14 cellular contexts compared by ENCODE assay signal in the genomic region with DNA sequence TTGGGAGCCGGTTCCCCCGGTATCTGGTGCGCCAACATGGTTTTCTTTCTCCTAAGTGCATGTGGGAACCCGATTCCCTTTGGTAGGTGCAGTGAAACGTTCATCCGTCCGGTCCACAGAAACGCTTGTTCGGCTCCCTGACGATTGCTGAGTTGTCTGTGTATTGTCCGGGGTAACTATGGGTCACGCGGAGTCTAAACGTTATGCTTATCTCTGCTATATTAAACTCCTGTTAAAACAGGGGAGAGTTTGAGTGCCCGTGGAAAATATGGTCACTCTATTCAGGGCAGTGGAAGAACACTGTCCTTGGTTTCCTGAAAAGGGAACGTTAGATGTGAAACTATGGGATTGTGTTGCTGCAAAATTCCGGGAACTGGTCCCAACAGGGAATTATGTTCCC. TPM values are rescaled to one million over a fixed set of nuclear protein-coding genes. Genes with fewer than 3 reads are reported as not detected.
A peak's percentile ranks its signal among the peaks of the same experiment; 100 is the strongest.
DNase-seq lines count a peak whose midpoint lies in the region; FAIRE-seq and TF ChIP-seq lines count a peak whose summit lies in the region.
"Had no signal": no experiment of that assay in that cellular context is flagged by ENCODE, and none has a peak within 500 bp of the region (broad histone marks: within the 10 kb centered on the region; RNA-seq: fewer than 3 reads in every experiment).

No MANE protein-coding gene starts in this region.

- peak overlapping the region; percentile 30 for H3K4me3 ChIP-seq in HUES6 (ENCODE audit: low read depth, low read length)
- H3K4me3 ChIP-seq in duodenal mucosa (ENCODE audit: low read depth in 1 of 2, low read length in 2 of 2), result peak overlapping the region; percentile 41 to 55
- peak overlapping the region; percentile 54 to 56 for H3K4me3 ChIP-seq in kidney (ENCODE audit: low read length in 2 of 2)
- peak overlapping the region; percentile 44 for H3K4me3 ChIP-seq in rectal smooth muscle tissue (ENCODE audit: low read length)
- H3K4me3 ChIP-seq in CD8-positive, alpha-beta memory T cell (ENCODE audit: low read length), result no peak overlapping the region
- H3K4me3 ChIP-seq: colonic mucosa, GM12878 had no signal

- no peaks in the 10 kb centered on the region for H3K36me3 ChIP-seq in HUES6 (ENCODE audit: control insufficient read depth, insufficient read depth, low read length)
- H3K36me3 ChIP-seq in duodenal mucosa (ENCODE audit: control insufficient read depth in 1 of 2, insufficient read depth in 2 of 2, low read length in 2 of 2), result no peaks in the 10 kb centered on the region
- H3K36me3 ChIP-seq in kidney (ENCODE audit: control insufficient read depth in 1 of 2, insufficient read depth in 2 of 2, low read length in 2 of 2), result no peaks in the 10 kb centered on the region
- no peaks in the 10 kb centered on the region for H3K36me3 ChIP-seq in rectal smooth muscle tissue (ENCODE audit: control insufficient read depth, insufficient read depth, low read length)
- no peaks in the 10 kb centered on the region for H3K36me3 ChIP-seq in CD8-positive, alpha-beta memory T cell (ENCODE audit: insufficient read depth, low read length)
- H3K36me3 ChIP-seq: colonic mucosa had no signal

- H3K27ac Mint-ChIP-seq in CD8-positive, alpha-beta memory T cell, result no peak overlapping the region

- H3K4me3 Mint-ChIP-seq in CD8-positive, alpha-beta memory T cell, result no peak overlapping the region

- POLR2A ChIA-PET in CD8-positive, alpha-beta memory T cell (lab: Charles Lee), result no interaction called here

- H3K4me1 ChIP-seq in HUES6 (ENCODE audit: control insufficient read depth, insufficient read depth, low read length) (peaks cover 12% of the 10 kb centered on the region), duodenal mucosa (ENCODE audit: control insufficient read depth in 1 of 2, insufficient read depth in 2 of 2, low read length in 2 of 2) (peaks cover 0 to 3% of the 10 kb centered on the region in 2 donors), kidney (ENCODE audit: control insufficient read depth in 1 of 2, insufficient read depth in 1 of 2, low read depth in 1 of 2, low read length in 2 of 2) (peaks cover 14 to 17% of the 10 kb centered on the region in 2 donors), rectal smooth muscle tissue (ENCODE audit: control insufficient read depth, insufficient read depth, low read length) (no peaks in the 10 kb centered on the region)
- H3K4me1 ChIP-seq in CD8-positive, alpha-beta memory T cell (ENCODE audit: insufficient read depth, low read length), result no peaks in the 10 kb centered on the region
- H3K4me1 ChIP-seq: colonic mucosa had no signal

- intact Hi-C loops in kidney (cut with DNase I), result no loop called here

- no peaks in the 10 kb centered on the region for H3K4me1 Mint-ChIP-seq in CD8-positive, alpha-beta memory T cell

- no peak for TF ChIP-seq CTCF in kidney (IDR thresholded peaks at IDR 0.05; ENCODE audit: borderline replicate concordance, extremely low read depth, insufficient read depth)

- H3K9ac ChIP-seq in HUES6 (ENCODE audit: low read length) (no peak overlapping the region), duodenal mucosa (ENCODE audit: low read depth in 1 of 2, low read length in 2 of 2) (peak overlapping the region in 1 of 2 donors; percentile 25), kidney (ENCODE audit: low read length in 2 of 2) (peak overlapping the region in 1 of 2 donors; percentile 64), rectal smooth muscle tissue (ENCODE audit: low read length) (no peak overlapping the region)

- CTCF ChIA-PET in CD8-positive, alpha-beta memory T cell (lab: Charles Lee), result no interaction called here

- H3K27ac ChIP-seq in HUES6 (ENCODE audit: low read depth, low read length) (no peak overlapping the region), duodenal mucosa (ENCODE audit: low read depth, low read length) (no peak overlapping the region), kidney (ENCODE audit: low read depth in 2 of 2, low read length in 2 of 2) (no peak overlapping the region), rectal smooth muscle tissue (ENCODE audit: low read depth, low read length) (peak overlapping the region; percentile 27)
- H3K27ac ChIP-seq in CD8-positive, alpha-beta memory T cell (ENCODE audit: low read depth, low read length), result no peak overlapping the region
- H3K27ac ChIP-seq: colonic mucosa had no signal

- H3K9me3 Mint-ChIP-seq in CD8-positive, alpha-beta memory T cell, result peaks cover 2 to 16% (median 12%) of the 10 kb centered on the region in 5 donors

- H3K27me3 ChIP-seq in HUES6 (ENCODE audit: control insufficient read depth, insufficient read depth, low read length) (peaks cover 40% of the 10 kb centered on the region; the same call in 1 of the 2 replicates), duodenal mucosa (ENCODE audit: control insufficient read depth in 1 of 2, insufficient read depth in 2 of 2, low read length in 2 of 2) (no peaks in the 10 kb centered on the region), rectal smooth muscle tissue (ENCODE audit: control insufficient read depth, insufficient read depth, low read length) (no peaks in the 10 kb centered on the region)
- no peaks in the 10 kb centered on the region for H3K27me3 ChIP-seq in CD8-positive, alpha-beta memory T cell (ENCODE audit: insufficient read depth, low read length, poor library complexity, severe bottlenecking)
- H3K27me3 ChIP-seq: colonic mucosa had no signal

- peaks cover 0 to 9% (median 0%) of the 10 kb centered on the region in 3 donors for H3K36me3 Mint-ChIP-seq in CD8-positive, alpha-beta memory T cell

- peaks cover 6% of the 10 kb centered on the region for H3K9me3 ChIP-seq in HUES6 (ENCODE audit: control insufficient read depth, insufficient read depth, low read depth, low read length)
- peaks cover 0 to 2% of the 10 kb centered on the region in 2 donors for H3K9me3 ChIP-seq in duodenal mucosa (ENCODE audit: control insufficient read depth in 1 of 2, low read length in 2 of 2)
- no peaks in the 10 kb centered on the region for H3K9me3 ChIP-seq in kidney (ENCODE audit: control insufficient read depth in 1 of 2, low read length in 2 of 2)
- no peaks in the 10 kb centered on the region for H3K9me3 ChIP-seq in CD8-positive, alpha-beta memory T cell (ENCODE audit: low read length)
- H3K9me3 ChIP-seq: colonic mucosa had no signal

- H3K27me3 Mint-ChIP-seq in CD8-positive, alpha-beta memory T cell, result peaks cover 7 to 33% of the 10 kb centered on the region in 2 donors

- FAIRE-seq in kidney (lab: Jason Lieb, UNC), result no peak
- FAIRE-seq: frontal cortex, GM12878 had no signal

- no peak for DNase-seq in kidney
- no peak for DNase-seq in T-helper 9 cell
- DNase-seq in NCI-H2227 (lab: John Stamatoyannopoulos, UW; ENCODE audit: unreplicated experiment), result no peak
- DNase-seq in CD8-positive, alpha-beta memory T cell, result no peak
- no peak for DNase-seq in ecto neural progenitor cell (ENCODE audit: low spot score)
- DNase-seq: activated CD4-positive, CD25-positive, alpha-beta regulatory T cell treated with anti-CD3 and anti-CD28 coated beads, Interleukin-2, amount 50 U/mL, for 72 hours; colonic mucosa; DND-41; occipital lobe had no signal

RNA-seq across cellular contexts. Expression of gene MGST2, which starts 32.4 kb away (rescaled TPM):
- total RNA-seq in kidney, result 62.8 TPM
- polyA plus RNA-seq in kidney (ENCODE audit: insufficient read depth, low read depth, low replicate concordance), result 168 TPM
- 1 to 10 TPM; 2.6 to 4.6 TPM for total RNA-seq in CD8-positive, alpha-beta memory T cell
- polyA plus RNA-seq in CD8-positive, alpha-beta memory T cell, result 10.9 TPM

Comparison
In these comparisons a context has a peak if more than half of its experiments do, and no peak if none do; other contexts are left out.
1. RNA of gene MGST2, which starts 32.4 kb away (total RNA-seq): 62.8 TPM in kidney (single experiment); 2.6 to 4.6 TPM in CD8-positive, alpha-beta memory T cell; every median in the first group is over 10 times any median in the second.